16 cellular contexts compared by ENCODE assay signal in the genomic region with DNA sequence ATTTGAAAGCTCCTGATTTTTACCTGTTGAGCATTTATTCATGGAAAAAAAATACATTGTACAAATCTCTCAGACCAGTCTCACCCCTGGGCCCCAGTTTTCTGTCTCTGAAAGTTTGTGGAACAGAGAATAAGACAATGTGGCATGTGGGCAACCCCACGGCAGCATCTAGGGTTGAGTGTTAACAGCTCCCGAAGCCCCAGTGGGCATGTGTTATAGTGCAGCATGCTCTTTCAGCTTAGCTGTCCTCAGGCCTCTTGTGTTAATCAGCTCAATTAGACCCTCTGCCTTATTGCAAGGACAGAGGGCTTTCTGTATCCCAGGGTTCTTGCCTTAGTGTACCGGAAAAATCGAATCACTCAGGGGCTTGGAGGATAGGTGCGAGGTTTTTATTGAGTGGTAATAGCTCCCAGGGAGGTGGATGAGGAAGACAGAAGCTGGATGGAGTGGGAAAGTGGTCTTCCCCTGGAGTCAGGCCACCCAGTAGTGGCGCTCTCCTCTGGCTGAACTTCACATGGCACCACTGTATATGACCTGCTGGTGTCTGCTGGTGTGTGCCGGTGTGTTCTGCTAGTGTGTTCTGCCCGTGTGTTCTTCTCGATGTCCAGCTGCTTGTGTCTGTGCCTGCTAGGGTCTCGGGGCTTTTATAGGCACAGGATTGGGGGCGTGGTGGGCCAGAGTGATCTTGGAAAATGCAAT.
A peak's percentile ranks its signal among the peaks of the same experiment; 100 is the strongest.
DNase-seq lines count a peak whose midpoint lies in the region; ATAC-seq, FAIRE-seq and TF ChIP-seq lines count a peak whose summit lies in the region.
"Had no signal": no experiment of that assay in that cellular context is flagged by ENCODE, and none has a peak within 500 bp of the region (broad histone marks: within the 10 kb centered on the region; RNA-seq: fewer than 3 reads in every experiment).

No MANE protein-coding gene starts in this region.

- H3K27me3 Mint-ChIP-seq in activated naive CD8-positive, alpha-beta T cell = peaks cover 6% of the 10 kb centered on the region
- H3K27me3 Mint-ChIP-seq in activated naive CD8-positive, alpha-beta T cell treated with anti-CD3 and anti-CD28 coated beads for 36 hours = no peaks in the 10 kb centered on the region
- H3K27me3 Mint-ChIP-seq in type B pancreatic cell = peaks cover 15% of the 10 kb centered on the region
- H3K27me3 Mint-ChIP-seq: CD4-positive, CD25-positive, alpha-beta regulatory T cell had no signal

- no peaks in the 10 kb centered on the region for H3K36me3 Mint-ChIP-seq in activated naive CD8-positive, alpha-beta T cell
- no peaks in the 10 kb centered on the region for H3K36me3 Mint-ChIP-seq in activated naive CD8-positive, alpha-beta T cell treated with anti-CD3 and anti-CD28 coated beads for 36 hours
- H3K36me3 Mint-ChIP-seq in type B pancreatic cell = no peaks in the 10 kb centered on the region
- H3K36me3 Mint-ChIP-seq: CD4-positive, CD25-positive, alpha-beta regulatory T cell had no signal

- FAIRE-seq in bronchial epithelial cell (lab: Jason Lieb, UNC) = peak; percentile 90
- FAIRE-seq: GM12892, H1 had no signal

- H3K4me3 ChIP-seq in bronchial epithelial cell (ENCODE audit: low read depth, low read length) = no peak overlapping the region
- no peak overlapping the region for H3K4me3 ChIP-seq in coronary artery
- H3K4me3 ChIP-seq: BLaER1 had no signal

- no peaks in the 10 kb centered on the region for H3K36me3 ChIP-seq in bronchial epithelial cell (ENCODE audit: control insufficient read depth, insufficient read depth, low read length)
- H3K36me3 ChIP-seq: BLaER1 had no signal

- no peaks in the 10 kb centered on the region for H3K27me3 ChIP-seq in bronchial epithelial cell (ENCODE audit: control insufficient read depth, insufficient read depth, low read length)
- H3K27me3 ChIP-seq: BLaER1 had no signal

- H3K27ac ChIP-seq in coronary artery = no peak overlapping the region
- H3K27ac ChIP-seq: BLaER1 had no signal

- no peak overlapping the region for H3K4me3 Mint-ChIP-seq in activated naive CD8-positive, alpha-beta T cell
- no peak overlapping the region for H3K4me3 Mint-ChIP-seq in activated naive CD8-positive, alpha-beta T cell treated with anti-CD3 and anti-CD28 coated beads for 36 hours
- no peak overlapping the region for H3K4me3 Mint-ChIP-seq in type B pancreatic cell
- H3K4me3 Mint-ChIP-seq: CD4-positive, CD25-positive, alpha-beta regulatory T cell; HFFc6 had no signal

- H3K27ac Mint-ChIP-seq in activated naive CD8-positive, alpha-beta T cell = peak overlapping the region; percentile 23
- no peak overlapping the region for H3K27ac Mint-ChIP-seq in activated naive CD8-positive, alpha-beta T cell treated with anti-CD3 and anti-CD28 coated beads for 36 hours
- H3K27ac Mint-ChIP-seq in type B pancreatic cell = no peak overlapping the region
- H3K27ac Mint-ChIP-seq: CD4-positive, CD25-positive, alpha-beta regulatory T cell; HFFc6 had no signal

- no peak for ATAC-seq in omental fat pad (ENCODE audit: low FRiP score)

- TF ChIP-seq CTCF in bronchial epithelial cell (IDR thresholded peaks at IDR 0.05; ENCODE audit: insufficient read depth, low read length, severe bottlenecking) (no peak), type B pancreatic cell (conservative IDR thresholded peaks at IDR 0.05) (peak; percentile 24), coronary artery (IDR thresholded peaks at IDR 0.05) (no peak), omental fat pad (IDR thresholded peaks at IDR 0.05) (no peak)

- no peaks in the 10 kb centered on the region for H3K4me1 Mint-ChIP-seq in activated naive CD8-positive, alpha-beta T cell (ENCODE audit: low read depth)
- no peaks in the 10 kb centered on the region for H3K4me1 Mint-ChIP-seq in activated naive CD8-positive, alpha-beta T cell treated with anti-CD3 and anti-CD28 coated beads for 36 hours
- H3K4me1 Mint-ChIP-seq in type B pancreatic cell (ENCODE audit: unreplicated experiment) = peaks cover 15% of the 10 kb centered on the region
- H3K4me1 Mint-ChIP-seq: CD4-positive, CD25-positive, alpha-beta regulatory T cell had no signal

- no peaks in the 10 kb centered on the region for H3K9me3 Mint-ChIP-seq in activated naive CD8-positive, alpha-beta T cell (ENCODE audit: low read depth)
- H3K9me3 Mint-ChIP-seq in activated naive CD8-positive, alpha-beta T cell treated with anti-CD3 and anti-CD28 coated beads for 36 hours = no peaks in the 10 kb centered on the region
- no peaks in the 10 kb centered on the region for H3K9me3 Mint-ChIP-seq in type B pancreatic cell
- H3K9me3 Mint-ChIP-seq: HFFc6 had no signal

- DNase-seq in activated naive CD8-positive, alpha-beta T cell treated with anti-CD3 and anti-CD28 coated beads for 36 hours = no peak
- peak; percentile 3 for DNase-seq in NCI-H82 treated with DMSO at 0.1 percent for 48 hours (lab: John Stamatoyannopoulos, UW; ENCODE audit: unreplicated experiment)
- no peak for DNase-seq in bronchial epithelial cell (ENCODE audit: low read depth)
- no peak for DNase-seq in type B pancreatic cell (ENCODE audit: extremely low spot score, unreplicated experiment)
- DNase-seq in C1 segment of cervical spinal cord (lab: John Stamatoyannopoulos, UW) = no peak
- DNase-seq in coronary artery (ENCODE audit: low spot score) = no peak
- DNase-seq in omental fat pad (ENCODE audit: low spot score) = no peak
- DNase-seq: 8988T; AML-193; CD4-positive, CD25-positive, alpha-beta regulatory T cell; HCEC 1CT; HFFc6 had no signal
